ENCODE assay signal across 14 cellular contexts in genomic region chr11:64035081-64035524, GRCh38. TPM values are rescaled to one million over a fixed set of nuclear protein-coding genes. Genes with fewer than 3 reads are reported as not detected.
DNase-seq lines count a peak whose midpoint lies in the region; ATAC-seq, FAIRE-seq and TF ChIP-seq lines count a peak whose summit lies in the region.
"Had no signal": no experiment of that assay in that cellular context is flagged by ENCODE, and none has a peak within 500 bp of the region (broad histone marks: within the 10 kb centered on the region; RNA-seq: fewer than 3 reads in every experiment).

No MANE protein-coding gene starts in this region.

- no peaks in the 10 kb centered on the region for H3K79me2 ChIP-seq in neural cell (replicated peaks; ENCODE audit: insufficient read depth, low read length)

- H3K36me3 Mint-ChIP-seq in central memory CD8-positive, alpha-beta T cell (ENCODE audit: insufficient read depth) = peaks cover 1% of the 10 kb centered on the region

- H3K27ac ChIP-seq in neural cell (ENCODE audit: low read length) = peak overlapping the region; percentile 24

- H3K36me3 ChIP-seq in H7 (replicated peaks; ENCODE audit: control insufficient read depth, insufficient read depth, low read length) (no peaks in the 10 kb centered on the region), neural cell (ENCODE audit: insufficient read depth, low read length) (no peaks in the 10 kb centered on the region)

- ATAC-seq in central memory CD8-positive, alpha-beta T cell (replicated peaks; ENCODE audit: extremely low read depth, poor library complexity, severe bottlenecking) = no peak

- no peak for TF ChIP-seq RAD21 in neural cell (conservative IDR thresholded peaks at IDR 0.05)

- no peak overlapping the region for H2AFZ ChIP-seq in neural cell (ENCODE audit: low read depth, low read length)

- POLR2A ChIA-PET in AG04449 (lab: Yijun Ruan, JAX) = no interaction called here

- H3K4me3 ChIP-seq in AG04449 (ENCODE audit: low read depth, low read length) (peak overlapping the region; percentile 34), H7 (ENCODE audit: insufficient read depth, low read depth, low read length) (peak overlapping the region; percentile 27; the same call in 1 of the 2 replicates), neural cell (ENCODE audit: low read length) (peak overlapping the region; percentile 68)

- no peaks in the 10 kb centered on the region for H3K9me3 ChIP-seq in neural cell (ENCODE audit: low read length)

- H3K4me3 Mint-ChIP-seq in central memory CD8-positive, alpha-beta T cell = peak overlapping the region; percentile 64

- no peak overlapping the region for H3K27ac Mint-ChIP-seq in central memory CD8-positive, alpha-beta T cell (ENCODE audit: low read depth)

- H3K9me3 Mint-ChIP-seq in central memory CD8-positive, alpha-beta T cell = no peaks in the 10 kb centered on the region

- peak overlapping the region; percentile 68 for H3K4me2 ChIP-seq in neural cell (ENCODE audit: low read length)

- H3F3A ChIP-seq in neural cell (ENCODE audit: insufficient read depth, low read length, poor library complexity, severe bottlenecking) = no peaks in the 10 kb centered on the region

- TF ChIP-seq CTCF in AG04449 (IDR thresholded peaks at IDR 0.05; ENCODE audit: insufficient read depth, low read length, missing control alignments) = no peak
- TF ChIP-seq CTCF in neural cell (IDR thresholded peaks at IDR 0.05; ENCODE audit: poor library complexity, severe bottlenecking) = no peak

- DNase-seq in AG04449 (ENCODE audit: low read depth, low spot score) (no peak), H7 (no peak), AML-193 (lab: John Stamatoyannopoulos, UW) (no peak), HTR-8/SVneo (ENCODE audit: insufficient read length, low spot score) (no peak), hypothalamus (lab: John Stamatoyannopoulos, UW) (no peak)
- no peak for DNase-seq in central memory CD8-positive, alpha-beta T cell (ENCODE audit: low spot score in 2 of 2)
- no peak for DNase-seq in activated CD4-positive, alpha-beta T cell treated with anti-CD3 and anti-CD28 coated beads for 48 hours
- DNase-seq: activated CD4-positive, alpha-beta T cell treated with anti-CD3 and anti-CD28 coated beads for 1 hour; activated naive CD4-positive, alpha-beta T cell treated with anti-CD3 and anti-CD28 coated beads, Interleukin-2, amount 50 U/mL, for 16 hours; MM.1S; NCI-H524 treated with DMSO at 0.1 percent for 48 hours; SHP77 treated with DMSO at 0.1 percent for 48 hours had no signal

- CTCF ChIA-PET in AG04449 (lab: Yijun Ruan, JAX) = interaction anchor here (1.9 to 3.1 kb wide), 3 partner anchors 10 to 115 kb away, joined by 6 to 8 read pairs (median 6); no protein-coding TSS in a partner anchor

- peaks cover 52% of the 10 kb centered on the region for H3K27me3 Mint-ChIP-seq in central memory CD8-positive, alpha-beta T cell

- H3K4me1 Mint-ChIP-seq in central memory CD8-positive, alpha-beta T cell = no peaks in the 10 kb centered on the region

- FAIRE-seq in HTR-8/SVneo (lab: Jason Lieb, UNC) = no peak
- FAIRE-seq: D721Med had no signal

- H3K9me2 ChIP-seq in neural cell (ENCODE audit: insufficient read depth, low read length) = no peaks in the 10 kb centered on the region

- no peak for TF ChIP-seq EP300 in neural cell (conservative IDR thresholded peaks at IDR 0.05; ENCODE audit: poor library complexity, severe bottlenecking)

- H3K27me3 ChIP-seq in H7 (ENCODE audit: control insufficient read depth, insufficient read depth, low read length) (peaks cover 62% of the 10 kb centered on the region), neural cell (ENCODE audit: insufficient read depth, low read depth, low read length) (no peaks in the 10 kb centered on the region)

- peak overlapping the region; percentile 63 for H3K9ac ChIP-seq in neural cell (ENCODE audit: low read length)

- H4K20me1 ChIP-seq in neural cell (ENCODE audit: insufficient read depth) = no peaks in the 10 kb centered on the region

TF ChIP-seq in neural cell, 6 proteins besides CTCF, POLR2A, EP300 and RAD21:
- TF ChIP-seq TAF1 (IDR thresholded peaks at IDR 0.05; ENCODE audit: low read depth) = no peak
- TF ChIP-seq POLR2AphosphoS5 (IDR thresholded peaks at IDR 0.05) = no peak
- no peak for TF ChIP-seq EZH2 (IDR thresholded peaks at IDR 0.05; ENCODE audit: borderline replicate concordance, insufficient read depth, low read length, poor library complexity, severe bottlenecking)
- TF ChIP-seq REST (IDR thresholded peaks at IDR 0.05; ENCODE audit: borderline replicate concordance) = no peak
- TF ChIP-seq MXI1 (conservative IDR thresholded peaks at IDR 0.05; ENCODE audit: poor library complexity, severe bottlenecking) = no peak
- TF ChIP-seq SMC3 (conservative IDR thresholded peaks at IDR 0.05; ENCODE audit: poor library complexity) = no peak

RNA-seq across cellular contexts. Expression of gene FLRT1, which starts 0.6 kb away (rescaled TPM):
- total RNA-seq in H7 (2014; rRNA removed; shearing (Covaris generic)) = 0.94 and 1.7 TPM in 2 replicates
- polyA plus RNA-seq in neural cell = 2.6 and 3.5 TPM in 2 replicates
- polyA minus RNA-seq in neural cell = 11.9 and 12.4 TPM in 2 replicates

RNA-seq across cellular contexts. Expression of gene OTUB1, which starts 48.9 kb away (rescaled TPM):
- total RNA-seq in H7 (2014; rRNA removed; shearing (Covaris generic)) = 76.6 and 77.4 TPM in 2 replicates
- polyA plus RNA-seq in neural cell = 103 and 131 TPM in 2 replicates
- polyA minus RNA-seq in neural cell = 41.9 and 49.7 TPM in 2 replicates
